In the genomic region with DNA sequence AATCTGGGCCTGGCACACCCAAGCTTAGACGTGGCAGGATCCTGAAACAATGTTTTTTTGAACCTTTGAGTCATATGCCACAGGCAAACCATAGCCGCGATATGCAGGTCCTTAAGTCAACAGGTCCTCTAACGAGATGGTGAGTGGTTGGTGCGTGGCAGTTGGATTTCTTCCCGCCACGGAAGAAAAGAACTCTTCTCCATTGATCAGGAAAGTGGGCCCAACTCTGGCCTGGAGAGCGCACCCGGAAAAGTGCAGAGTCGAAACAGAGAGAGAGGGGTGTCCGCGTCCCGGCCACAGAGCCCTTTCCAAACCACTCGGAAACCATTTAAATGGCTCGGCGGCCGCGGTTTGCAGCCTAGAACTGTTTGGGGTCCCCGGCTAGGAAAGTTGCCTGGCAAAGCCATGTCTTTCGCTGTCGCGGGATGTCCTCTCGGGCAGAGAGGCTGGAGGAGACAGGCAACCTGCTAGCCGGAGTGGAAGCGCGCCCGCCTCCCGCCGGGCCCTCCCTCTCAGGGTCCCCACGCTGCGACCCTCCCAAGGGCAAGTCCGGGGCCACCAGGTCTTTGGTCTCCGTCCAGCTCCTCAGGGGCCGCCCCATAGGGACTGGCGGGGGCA, we compare ENCODE assay signal across 8 cellular contexts. TPM values are rescaled to one million over a fixed set of nuclear protein-coding genes. Genes with fewer than 3 reads are reported as not detected.
A peak's percentile ranks its signal among the peaks of the same experiment; 100 is the strongest.
DNase-seq lines count a peak whose midpoint lies in the region; ATAC-seq and TF ChIP-seq lines count a peak whose summit lies in the region.

No MANE protein-coding gene starts in this region.

- H3K27me3 ChIP-seq in A673 (replicated peaks; ENCODE audit: insufficient read depth, low read depth, low read length, poor library complexity): no peaks in the 10 kb centered on the region
- peaks cover 0 to 18% (median 5%) of the 10 kb centered on the region in 7 donors for H3K27me3 ChIP-seq in spleen (replicated peaks in 1 of 7)

- peak overlapping the region; percentile 32 to 76 (median 47) for H3K27ac Mint-ChIP-seq in IgD-negative memory B cell

- CTCF ChIA-PET in A673 (lab: Charles Lee): no interaction called here

- intact Hi-C loops in A673 (cut with micrococcal nuclease; ENCODE audit: unreplicated experiment): no loop called here
- intact Hi-C loops in spleen (cut with DNase I; ENCODE audit: low total_unique reads): no loop called here

- peak overlapping the region; percentile 65 for H3K4me3 ChIP-seq in A673 (ENCODE audit: low read depth, low read length, poor library complexity, severe bottlenecking)
- H3K4me3 ChIP-seq in astrocyte of the cerebellum (ENCODE audit: low read depth, low read length): peak overlapping the region; percentile 65
- H3K4me3 ChIP-seq in spleen: peak overlapping the region; percentile 63 to 86 (median 68)

- no peak for DNase-seq in A673 (ENCODE audit: low spot score)
- DNase-seq in astrocyte of the cerebellum (ENCODE audit: low read depth): no peak
- peak; percentile 44 for DNase-seq in iPS-NIHi11 (ENCODE audit: low spot score)
- DNase-seq in spleen: no peak
- DNase-seq in NK-92 treated with Interleukin-12 subunit alpha and Interleukin-12 subunit beta, amount 100 ng/mL, for 24 hours (lab: John Stamatoyannopoulos, UW): no peak

- H3K9me3 Mint-ChIP-seq in IgD-negative memory B cell: no peaks in the 10 kb centered on the region

- H3K4me1 Mint-ChIP-seq in IgD-negative memory B cell: peaks cover 25 to 46% (median 30%) of the 10 kb centered on the region in 3 donors

- 5 to 10% (median 6%) methylated on average over 18 to 35 of the region's 35 CpGs for WGBS in spleen, 5 donors

- ATAC-seq in GM18505 (IDR thresholded peaks at IDR 0.05; ENCODE audit: unreplicated experiment): peak; percentile 2
- ATAC-seq in HG03280 (IDR thresholded peaks at IDR 0.05; ENCODE audit: unreplicated experiment): no peak

- H3K4me1 ChIP-seq in A673 (ENCODE audit: insufficient read depth, low read length, poor library complexity, severe bottlenecking) (no peaks in the 10 kb centered on the region), spleen (peaks cover 0 to 72% (median 21%) of the 10 kb centered on the region in 6 donors)

- H3K27ac ChIP-seq in A673 (ENCODE audit: low read depth, low read length, poor library complexity, severe bottlenecking) (no peak overlapping the region), spleen (peak overlapping the region in 7 of 8 donors; percentile 87 to 95 (median 92))

- BruUV-seq in A673 (replicated peaks; lab: Mats Ljungman, UMichigan): no TSS peak

- TF ChIP-seq POLR2A in GM18505 (IDR thresholded peaks at IDR 0.05; ENCODE audit: borderline replicate concordance, extremely low read depth, insufficient read depth, insufficient read length): no peak
- TF ChIP-seq POLR2A in spleen (IDR thresholded peaks at IDR 0.05): no peak

- H3K9me3 ChIP-seq in A673 (ENCODE audit: low read depth, low read length, poor library complexity, severe bottlenecking) (no peaks in the 10 kb centered on the region), spleen (no peaks in the 10 kb centered on the region)

- H3K36me3 Mint-ChIP-seq in IgD-negative memory B cell: peaks cover 2% of the 10 kb centered on the region

- H3K36me3 ChIP-seq in A673 (ENCODE audit: insufficient read depth, low read length, poor library complexity, severe bottlenecking) (no peaks in the 10 kb centered on the region), spleen (no peaks in the 10 kb centered on the region)

- H3K4me3 Mint-ChIP-seq in IgD-negative memory B cell: peak overlapping the region; percentile 93 to 98 (median 96)

- no peaks in the 10 kb centered on the region for H3K27me3 Mint-ChIP-seq in IgD-negative memory B cell

- POLR2A ChIA-PET in A673 (lab: Charles Lee; ENCODE audit: low non-redundant PET): no interaction called here

- TF ChIP-seq CTCF in A673 (conservative IDR thresholded peaks at IDR 0.05; ENCODE audit: low read depth, low read length) (no peak), astrocyte of the cerebellum (IDR thresholded peaks at IDR 0.05; ENCODE audit: low read depth, low read length, missing control alignments) (no peak), spleen (IDR thresholded peaks at IDR 0.05 in 8 of 11, conservative IDR thresholded peaks at IDR 0.05 in 3 of 11) (no peak)

- in situ Hi-C loops in astrocyte of the cerebellum (cut with HindIII; ENCODE audit: low sequenced_read_pairs): no loop called here

RNA-seq across cellular contexts. Expression of gene GALNT3, which starts 0.8 kb away (rescaled TPM):
- total RNA-seq in A673 (2021) (2.5 and 4.6 TPM in 2 replicates), spleen (10 to 100 TPM; 25.1 to 58.1 (median 35.4) TPM)
- polyA plus RNA-seq in IgD-negative memory B cell (4.1 TPM), spleen (1 to 10 TPM; 5.6 to 8.2 (median 7.8) TPM)
